Comparison of ENCODE assay signal across 12 cellular contexts in the genomic region with DNA sequence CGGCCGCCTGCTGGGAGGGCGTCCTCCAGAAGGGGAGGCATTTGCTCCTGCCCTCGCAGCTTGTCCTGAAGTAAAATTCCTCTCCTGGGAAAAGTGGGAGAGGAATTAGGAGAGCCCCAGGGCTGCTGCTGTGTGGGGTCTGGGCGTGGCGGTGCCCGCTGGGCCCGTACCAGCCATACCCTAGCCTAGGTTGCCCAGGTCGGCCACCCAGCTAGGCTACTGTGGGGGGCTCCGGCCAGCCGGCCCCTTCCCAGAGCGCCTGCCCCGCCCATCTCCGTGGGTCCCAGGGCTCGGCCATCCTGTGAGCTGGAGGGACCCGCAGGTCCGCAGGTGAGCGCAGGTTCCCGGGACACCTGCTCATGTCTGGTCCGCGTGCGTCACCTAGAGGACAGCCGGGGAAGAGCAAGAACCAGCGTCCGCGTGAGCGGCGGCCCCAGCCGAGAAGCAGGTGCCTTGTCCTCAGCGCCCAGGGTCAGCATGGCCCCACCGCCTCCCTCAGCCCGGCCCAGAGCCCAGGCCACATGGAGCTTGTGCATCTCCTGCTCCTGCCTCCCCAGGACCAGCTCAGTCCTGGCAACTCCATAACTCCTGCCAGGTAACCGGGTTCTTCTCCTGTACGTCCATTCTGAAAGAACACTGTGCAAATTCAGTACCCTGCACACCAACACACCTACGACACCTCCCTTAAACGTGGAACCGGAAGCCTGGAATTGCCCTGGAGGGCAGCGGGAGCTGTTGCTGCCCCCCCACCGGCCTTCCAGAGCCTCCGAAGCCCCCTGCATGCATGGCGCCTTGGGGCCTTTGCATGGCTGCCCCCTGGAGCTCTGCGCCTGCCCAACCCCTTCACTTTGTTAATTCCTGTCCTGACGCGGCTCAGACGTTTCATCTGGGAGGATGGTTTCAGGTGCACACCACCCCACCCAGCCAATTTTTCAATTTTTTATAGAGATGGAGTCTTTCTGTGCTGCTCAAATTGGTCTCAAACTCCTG. TPM values are rescaled to one million over a fixed set of nuclear protein-coding genes. Genes with fewer than 3 reads are reported as not detected.
A peak's percentile ranks its signal among the peaks of the same experiment; 100 is the strongest.
DNase-seq lines count a peak whose midpoint lies in the region; ATAC-seq and TF ChIP-seq lines count a peak whose summit lies in the region.
"Had no signal": no experiment of that assay in that cellular context is flagged by ENCODE, and none has a peak within 500 bp of the region (broad histone marks: within the 10 kb centered on the region; RNA-seq: fewer than 3 reads in every experiment).

No MANE protein-coding gene starts in this region.

- 79 to 84% methylated on average over 45 of the region's 45 CpGs for WGBS in heart right ventricle, 2 donors
- 81% methylated on average over 42 of the region's 45 CpGs for WGBS in smooth muscle cell (ENCODE audit: low lambda C conversion rate)

- intact Hi-C loops in heart right ventricle (cut with DNase I): no loop called here

- H3K79me2 ChIP-seq in smooth muscle cell (ENCODE audit: low read depth): no peaks in the 10 kb centered on the region

- H3K27ac ChIP-seq in heart right ventricle (no peak overlapping the region), smooth muscle cell (ENCODE audit: low read depth) (no peak overlapping the region)
- H3K27ac ChIP-seq: vagina had no signal

- H3K36me3 ChIP-seq in heart right ventricle (no peaks in the 10 kb centered on the region), smooth muscle cell (ENCODE audit: low read depth) (no peaks in the 10 kb centered on the region)
- H3K36me3 ChIP-seq: vagina had no signal

- ATAC-seq in heart right ventricle: peak in 5 of 8 donors; percentile 13 to 58 (median 35)
- no peak for ATAC-seq in GM18868 (IDR thresholded peaks at IDR 0.05; ENCODE audit: unreplicated experiment)
- ATAC-seq in GM21381 (IDR thresholded peaks at IDR 0.05; ENCODE audit: unreplicated experiment): no peak

- no peaks in the 10 kb centered on the region for H3F3A ChIP-seq in smooth muscle cell (ENCODE audit: low read depth)

- no peak overlapping the region for H3K4me2 ChIP-seq in smooth muscle cell

- H3K9me3 ChIP-seq in heart right ventricle: peaks cover 0 to 16% (median 0%) of the 10 kb centered on the region in 11 donors
- no peaks in the 10 kb centered on the region for H3K9me3 ChIP-seq in smooth muscle cell (replicated peaks; ENCODE audit: low read depth)
- H3K9me3 ChIP-seq: vagina had no signal

- DNase-seq in NCI-H146 (lab: John Stamatoyannopoulos, UW) (peak; percentile 54), NCI-H146 treated with DMSO at 0.1 percent for 48 hours (lab: John Stamatoyannopoulos, UW; ENCODE audit: unreplicated experiment) (no peak), SK-N-DZ (ENCODE audit: low spot score) (peak; percentile 34), heart right ventricle (no peak), smooth muscle cell (lab: John Stamatoyannopoulos, UW; ENCODE audit: unreplicated experiment) (no peak), NCI-H187 (lab: John Stamatoyannopoulos, UW) (no peak)
- DNase-seq: AML-193, NCI-H1048 had no signal

- H3K4me3 ChIP-seq in heart right ventricle (no peak overlapping the region), smooth muscle cell (no peak overlapping the region)
- H3K4me3 ChIP-seq: lung, vagina had no signal

- no peak overlapping the region for H3K9ac ChIP-seq in smooth muscle cell (ENCODE audit: low read depth)

- TF ChIP-seq CTCF in heart right ventricle (IDR thresholded peaks at IDR 0.05): peak in 7 of 9 donors; percentile 28 to 55 (median 38)
- TF ChIP-seq CTCF in smooth muscle cell (IDR thresholded peaks at IDR 0.05; ENCODE audit: borderline replicate concordance, insufficient read depth, poor library complexity, severe bottlenecking): peak; percentile 18

- H2AFZ ChIP-seq in smooth muscle cell (ENCODE audit: low read depth): no peak overlapping the region

- H3K27me3 ChIP-seq in heart right ventricle: no peaks in the 10 kb centered on the region
- no peaks in the 10 kb centered on the region for H3K27me3 ChIP-seq in smooth muscle cell (ENCODE audit: low read depth)
- H3K27me3 ChIP-seq: vagina had no signal

- H3K4me1 ChIP-seq in heart right ventricle (no peaks in the 10 kb centered on the region), smooth muscle cell (ENCODE audit: low read depth) (no peaks in the 10 kb centered on the region)
- H3K4me1 ChIP-seq: vagina had no signal

- no peaks in the 10 kb centered on the region for H4K20me1 ChIP-seq in smooth muscle cell (ENCODE audit: low read depth)

RNA-seq across cellular contexts. Expression of a gene that starts 22.8 kb away (rescaled TPM):
- polyA plus RNA-seq in SK-N-DZ (2014; cell fraction: cytosol; rRNA removed): not detected in 2 replicates
- not detected in 2 replicates for polyA plus RNA-seq in SK-N-DZ (2014; cell fraction: nucleus; rRNA removed)
- not detected for total RNA-seq in heart right ventricle
- not detected for polyA plus RNA-seq in heart right ventricle
- total RNA-seq in smooth muscle cell: not detected in 2 replicates
- not detected in 2 replicates for polyA plus RNA-seq in smooth muscle cell
- total RNA-seq: lung, vagina had no signal
- polyA plus RNA-seq: lung had no signal

Comparison
In these comparisons a context has a peak if more than half of its experiments do, and no peak if none do; other contexts are left out.
1. DNase-seq: peak in NCI-H146 (single experiment) and SK-N-DZ (single experiment); none in NCI-H146 treated with DMSO at 0.1 percent for 48 hours (single experiment), heart right ventricle (0 of 2), smooth muscle cell (single experiment) and NCI-H187 (0 of 2).
2. ATAC-seq: peak in heart right ventricle (5 of 8); none in GM18868 (single experiment) and GM21381 (single experiment).